15 cellular contexts compared by ENCODE assay signal in the genomic region with DNA sequence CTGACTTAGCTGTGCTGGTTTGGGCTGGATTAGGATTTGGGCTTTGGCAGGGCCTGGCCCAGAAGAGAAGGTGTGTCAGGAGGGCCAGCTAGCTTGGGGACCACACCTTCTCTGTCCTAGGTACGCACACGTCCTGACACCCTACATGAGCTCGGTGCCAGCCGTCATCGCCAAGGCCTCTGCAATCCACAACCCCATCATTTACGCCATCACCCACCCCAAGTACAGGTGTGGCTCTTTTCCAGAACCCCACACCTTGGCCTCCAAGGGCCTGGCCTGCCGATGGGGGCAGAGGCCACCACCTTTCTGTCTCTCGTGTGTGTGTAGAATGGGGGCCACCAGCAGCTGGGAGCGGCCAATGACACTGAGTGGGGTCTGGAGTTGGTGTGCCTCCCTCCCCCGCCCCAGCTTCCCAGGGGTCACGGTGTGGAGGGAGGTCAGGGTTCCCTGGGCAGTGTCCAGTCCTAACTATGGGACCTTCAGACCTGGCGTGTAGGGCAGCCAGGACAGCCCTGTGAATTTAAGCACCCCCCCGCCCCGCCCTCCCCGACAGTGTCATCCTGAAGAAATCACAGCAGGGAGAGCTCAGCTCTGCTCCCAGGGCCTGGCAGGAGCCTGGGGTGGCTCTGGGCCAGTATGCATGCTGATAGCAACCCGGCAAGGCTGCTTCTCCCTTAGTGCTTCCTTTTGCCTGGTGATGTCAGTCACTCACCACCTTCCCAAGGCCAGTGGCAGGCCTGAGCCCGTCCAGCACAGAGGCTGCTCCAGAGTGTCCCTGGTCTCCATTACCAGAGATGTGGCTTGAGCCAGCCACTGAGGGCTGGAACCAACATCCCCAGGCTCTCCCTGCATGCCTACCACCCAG. TPM values are rescaled to one million over a fixed set of nuclear protein-coding genes. Genes with fewer than 3 reads are reported as not detected.
A peak's percentile ranks its signal among the peaks of the same experiment; 100 is the strongest.
DNase-seq lines count a peak whose midpoint lies in the region; ATAC-seq and TF ChIP-seq lines count a peak whose summit lies in the region.
"Had no signal": no experiment of that assay in that cellular context is flagged by ENCODE, and none has a peak within 500 bp of the region (broad histone marks: within the 10 kb centered on the region; RNA-seq: fewer than 3 reads in every experiment).

No MANE protein-coding gene starts in this region.

- no peaks in the 10 kb centered on the region for H3K36me3 Mint-ChIP-seq in naive thymus-derived CD4-positive, alpha-beta T cell
- H3K36me3 Mint-ChIP-seq: type B pancreatic cell had no signal

- H3K27ac ChIP-seq in fibroblast of lung (ENCODE audit: insufficient read depth, low read length) = no peak overlapping the region
- H3K27ac ChIP-seq in naive thymus-derived CD4-positive, alpha-beta T cell (ENCODE audit: low read depth, low read length) = no peak overlapping the region
- H3K27ac ChIP-seq in tibial nerve = no peak overlapping the region
- no peak overlapping the region for H3K27ac ChIP-seq in effector memory CD4-positive, alpha-beta T cell (ENCODE audit: insufficient read depth, low read length, poor library complexity, severe bottlenecking)

- no peak overlapping the region for H3K4me3 Mint-ChIP-seq in naive thymus-derived CD4-positive, alpha-beta T cell
- H3K4me3 Mint-ChIP-seq: type B pancreatic cell had no signal

- peaks cover 0 to 3% (median 0%) of the 10 kb centered on the region in 7 donors for H3K4me1 Mint-ChIP-seq in naive thymus-derived CD4-positive, alpha-beta T cell

- H3K9me3 Mint-ChIP-seq in naive thymus-derived CD4-positive, alpha-beta T cell = no peaks in the 10 kb centered on the region
- H3K9me3 Mint-ChIP-seq: type B pancreatic cell had no signal

- H3K27me3 Mint-ChIP-seq in naive thymus-derived CD4-positive, alpha-beta T cell = peaks cover 0 to 6% (median 0%) of the 10 kb centered on the region in 5 donors
- H3K27me3 Mint-ChIP-seq: type B pancreatic cell had no signal

- 84 to 86% methylated on average over 12 to 13 of the region's 17 CpGs for WGBS in tibial nerve, 2 donors

- CTCF ChIA-PET in naive thymus-derived CD4-positive, alpha-beta T cell (lab: Charles Lee) = no interaction called here

- H3K4me1 ChIP-seq in fibroblast of lung (ENCODE audit: control insufficient read depth, extremely low read depth, insufficient read depth, low read length) = no peaks in the 10 kb centered on the region
- no peaks in the 10 kb centered on the region for H3K4me1 ChIP-seq in mucosa of descending colon (ENCODE audit: low read depth)
- no peaks in the 10 kb centered on the region for H3K4me1 ChIP-seq in naive thymus-derived CD4-positive, alpha-beta T cell (ENCODE audit: control insufficient read depth in 2 of 2, insufficient read depth in 2 of 2, low read length in 2 of 2)
- H3K4me1 ChIP-seq in tibial nerve = peaks cover 0 to 7% (median 0%) of the 10 kb centered on the region in 4 donors
- H3K4me1 ChIP-seq in effector memory CD4-positive, alpha-beta T cell (ENCODE audit: control insufficient read depth, insufficient read depth, low read length, poor library complexity, severe bottlenecking) = no peaks in the 10 kb centered on the region

- TF ChIP-seq EP300 in tibial nerve (IDR thresholded peaks at IDR 0.05) = no peak

- TF ChIP-seq CTCF in AG10803 (conservative IDR thresholded peaks at IDR 0.05; ENCODE audit: low read length) (no peak), fibroblast of lung (conservative IDR thresholded peaks at IDR 0.05 in 1 of 2, IDR thresholded peaks at IDR 0.05 in 1 of 2; ENCODE audit: low read depth in 1 of 2, low read length in 2 of 2) (no peak), mucosa of descending colon (IDR thresholded peaks at IDR 0.05) (no peak), tibial nerve (IDR thresholded peaks at IDR 0.05) (no peak)

- intact Hi-C loops in mucosa of descending colon (cut with DNase I, micrococcal nuclease) = no loop called here
- intact Hi-C loops in naive thymus-derived CD4-positive, alpha-beta T cell (cut with micrococcal nuclease) = no loop called here

- H3K4me3 ChIP-seq in AG10803 (ENCODE audit: low read length) (no peak overlapping the region), fibroblast of lung (replicated peaks in 1 of 4; ENCODE audit: control extremely low read depth in 1 of 4, insufficient read depth in 1 of 4, low read depth in 3 of 4, low read length in 4 of 4) (no peak overlapping the region), mucosa of descending colon (no peak overlapping the region), tibial nerve (no peak overlapping the region)
- no peak overlapping the region for H3K4me3 ChIP-seq in naive thymus-derived CD4-positive, alpha-beta T cell (ENCODE audit: low read length)
- no peak overlapping the region for H3K4me3 ChIP-seq in effector memory CD4-positive, alpha-beta T cell (ENCODE audit: insufficient read depth, low read depth, low read length, poor library complexity, severe bottlenecking)

- no peaks in the 10 kb centered on the region for H3K36me3 ChIP-seq in fibroblast of lung (ENCODE audit: control insufficient read depth, insufficient read depth, low read length)
- no peaks in the 10 kb centered on the region for H3K36me3 ChIP-seq in mucosa of descending colon (ENCODE audit: low read depth)
- no peaks in the 10 kb centered on the region for H3K36me3 ChIP-seq in naive thymus-derived CD4-positive, alpha-beta T cell (ENCODE audit: control insufficient read depth in 2 of 3, insufficient read depth in 3 of 3, low read length in 3 of 3)
- no peaks in the 10 kb centered on the region for H3K36me3 ChIP-seq in tibial nerve
- H3K36me3 ChIP-seq in effector memory CD4-positive, alpha-beta T cell (ENCODE audit: control insufficient read depth, insufficient read depth, low read length) = no peaks in the 10 kb centered on the region

- H3K27ac Mint-ChIP-seq in naive thymus-derived CD4-positive, alpha-beta T cell = no peak overlapping the region
- H3K27ac Mint-ChIP-seq: type B pancreatic cell had no signal

- H3K27me3 ChIP-seq in fibroblast of lung (ENCODE audit: control insufficient read depth, insufficient read depth, low read length) (no peaks in the 10 kb centered on the region), tibial nerve (no peaks in the 10 kb centered on the region)
- no peaks in the 10 kb centered on the region for H3K27me3 ChIP-seq in naive thymus-derived CD4-positive, alpha-beta T cell (ENCODE audit: control insufficient read depth in 2 of 2, insufficient read depth in 2 of 2, low read length in 2 of 2)
- H3K27me3 ChIP-seq in effector memory CD4-positive, alpha-beta T cell (replicated peaks; ENCODE audit: control insufficient read depth, insufficient read depth, low read length, poor library complexity, severe bottlenecking) = no peaks in the 10 kb centered on the region

- peak; percentile 54 for DNase-seq in AG10803 (ENCODE audit: low read depth)
- peak; percentile 47 for DNase-seq in NCI-H69 (lab: John Stamatoyannopoulos, UW)
- peak; percentile 26 to 28 for DNase-seq in fibroblast of lung (ENCODE audit: low read depth in 2 of 2)
- DNase-seq in mucosa of descending colon = peak in 2 of 3 donors; percentile 23 to 36
- no peak for DNase-seq in naive thymus-derived CD4-positive, alpha-beta T cell
- no peak for DNase-seq in tibial nerve (ENCODE audit: low spot score in 2 of 2)
- DNase-seq in effector memory CD4-positive, alpha-beta T cell = no peak
- DNase-seq: activated CD4-positive, alpha-beta T cell treated with anti-CD3 and anti-CD28 coated beads for 4 hours; activated effector memory CD4-positive, alpha-beta T cell treated with anti-CD3 and anti-CD28 coated beads, Interleukin-2, amount 50 U/mL, for 16 hours; GDM1; hippocampal formation; NCI-H1048; NK-92 treated with Interleukin-12 subunit alpha and Interleukin-12 subunit beta, amount 100 ng/mL, for 24 hours had no signal

- H3K9me3 ChIP-seq in fibroblast of lung (ENCODE audit: control insufficient read depth, insufficient read depth, low read depth, low read length) = no peaks in the 10 kb centered on the region
- H3K9me3 ChIP-seq in mucosa of descending colon = no peaks in the 10 kb centered on the region
- no peaks in the 10 kb centered on the region for H3K9me3 ChIP-seq in naive thymus-derived CD4-positive, alpha-beta T cell (ENCODE audit: control insufficient read depth in 2 of 3, low read length in 3 of 3)
- H3K9me3 ChIP-seq in tibial nerve = no peaks in the 10 kb centered on the region
- no peaks in the 10 kb centered on the region for H3K9me3 ChIP-seq in effector memory CD4-positive, alpha-beta T cell (ENCODE audit: control insufficient read depth, low read length)

- TF ChIP-seq POLR2A in tibial nerve (IDR thresholded peaks at IDR 0.05) = no peak

- POLR2A ChIA-PET in naive thymus-derived CD4-positive, alpha-beta T cell (lab: Charles Lee) = no interaction called here

- no peak overlapping the region for H2AFZ ChIP-seq in fibroblast of lung (ENCODE audit: low read length)

- no peak for ATAC-seq in mucosa of descending colon
- no peak for ATAC-seq in naive thymus-derived CD4-positive, alpha-beta T cell
- ATAC-seq in HG02610 (IDR thresholded peaks at IDR 0.05; ENCODE audit: unreplicated experiment) = no peak

- H3K9ac ChIP-seq in fibroblast of lung (ENCODE audit: insufficient read depth, low read length) = no peak overlapping the region

- H3K4me2 ChIP-seq in fibroblast of lung (ENCODE audit: extremely low read depth, insufficient read depth, low read length) = no peak overlapping the region

- H4K20me1 ChIP-seq in fibroblast of lung (ENCODE audit: control insufficient read depth, extremely low read depth, insufficient read depth, low read length) = no peaks in the 10 kb centered on the region

- H3K79me2 ChIP-seq in fibroblast of lung (ENCODE audit: control insufficient read depth, insufficient read depth, low read length) = no peaks in the 10 kb centered on the region

RNA-seq across cellular contexts. Expression of a gene that starts 6.9 kb away (rescaled TPM):
- under 0.01 TPM in 2 replicates for total RNA-seq in fibroblast of lung
- polyA plus RNA-seq in fibroblast of lung = 0.20 TPM in 1 of 2 replicates, not detected in the other
- 0.07 and 0.30 TPM in 2 replicates for polyA plus RNA-seq in fibroblast of lung (2012)
- not detected in 2 replicates for polyA minus RNA-seq in fibroblast of lung (ENCODE audit: low replicate concordance)
- total RNA-seq in mucosa of descending colon = 10 to 100 TPM in 1 of 3 donors, 1 to 10 TPM in 1, under 1 TPM in 1; 0.96 to 22.7 (median 3.2) TPM
- under 1 TPM in 2 of 5 experiments, not detected in 3; 0.13 to 0.32 TPM for total RNA-seq in naive thymus-derived CD4-positive, alpha-beta T cell
- polyA plus RNA-seq in naive thymus-derived CD4-positive, alpha-beta T cell = not detected
- 10 to 100 TPM in 1 of 4 donors, 1 to 10 TPM in 3; 5.4 to 18.6 (median 7.5) TPM for total RNA-seq in tibial nerve

RNA-seq across cellular contexts. Expression of a gene that starts 7.0 kb away (rescaled TPM):
- total RNA-seq in fibroblast of lung (not detected in 2 replicates), mucosa of descending colon (under 1 TPM in 1 of 3 donors, not detected in 2; 0.20 TPM), tibial nerve (under 1 TPM in 1 of 4 donors, not detected in 3; 0.59 TPM)
- polyA plus RNA-seq in fibroblast of lung = not detected in 2 replicates
- not detected in 2 replicates for polyA plus RNA-seq in fibroblast of lung (2012)
- polyA minus RNA-seq in fibroblast of lung (ENCODE audit: low replicate concordance) = not detected in 2 replicates
- not detected for total RNA-seq in naive thymus-derived CD4-positive, alpha-beta T cell
- polyA plus RNA-seq in naive thymus-derived CD4-positive, alpha-beta T cell = not detected

Comparison
In these comparisons a context has a peak if more than half of its experiments do, and no peak if none do; other contexts are left out.
1. DNase-seq: peak in AG10803 (single experiment), NCI-H69 (single experiment), fibroblast of lung (2 of 2) and mucosa of descending colon (2 of 3); none in naive thymus-derived CD4-positive, alpha-beta T cell (0 of 9), tibial nerve (0 of 2) and effector memory CD4-positive, alpha-beta T cell (0 of 3).